35 cellular contexts compared by ENCODE assay signal in genomic region chr7:66315192-66315591, GRCh38.
DNase-seq lines count a peak whose midpoint lies in the region; ATAC-seq, FAIRE-seq and TF ChIP-seq lines count a peak whose summit lies in the region.
"Had no signal": no experiment of that assay in that cellular context is flagged by ENCODE, and none has a peak within 500 bp of the region (broad histone marks: within the 10 kb centered on the region; RNA-seq: fewer than 3 reads in every experiment).

No MANE protein-coding gene starts in this region.

- H3K36me3 ChIP-seq in endodermal cell (ENCODE audit: control insufficient read depth, insufficient read depth, low read length) (no peaks in the 10 kb centered on the region), HepG2 (replicated peaks in 1 of 2; ENCODE audit: control insufficient read depth in 1 of 2, insufficient read depth in 2 of 2, low read length in 2 of 2) (no peaks in the 10 kb centered on the region)
- H3K36me3 ChIP-seq: esophagus muscularis mucosa, heart right ventricle, ovary, suprapubic skin, upper lobe of left lung had no signal

- no peak overlapping the region for H3K4me2 ChIP-seq in HepG2 (ENCODE audit: low read depth, low read length)
- H3K4me2 ChIP-seq: A549 had no signal

- H3K9me3 ChIP-seq in endodermal cell (ENCODE audit: control insufficient read depth, low read length) (peaks cover 18% of the 10 kb centered on the region), HepG2 (ENCODE audit: low read length) (no peaks in the 10 kb centered on the region)
- H3K9me3 ChIP-seq: A549, esophagus muscularis mucosa, heart right ventricle, ovary, suprapubic skin, upper lobe of left lung had no signal

- no peak for TF ChIP-seq POLR2A in HepG2 (IDR thresholded peaks at IDR 0.05; ENCODE audit: insufficient read depth in 1 of 2, low read depth in 2 of 2, low read length in 2 of 2)

- H3K9ac ChIP-seq in endodermal cell (ENCODE audit: extremely low read depth, low read length, poor library complexity, severe bottlenecking) = no peak overlapping the region
- H3K9ac ChIP-seq in HepG2 (ENCODE audit: insufficient read depth, low read depth, low read length) = no peak overlapping the region

- H3K27me3 Mint-ChIP-seq in endodermal cell (ENCODE audit: insufficient read depth) = no peaks in the 10 kb centered on the region
- H3K27me3 Mint-ChIP-seq in nephron progenitor cell (ENCODE audit: low read depth, poor library complexity) = no peaks in the 10 kb centered on the region

- intact Hi-C loops in HepG2 (cut with micrococcal nuclease; ENCODE audit: unreplicated experiment) = no loop called here

- CTCF ChIA-PET in HepG2 (lab: Yijun Ruan, JAX; ENCODE audit: low intra/inter-chr PET ratio, low total read pairs) = no interaction called here

- H3K79me2 ChIP-seq in HepG2 (ENCODE audit: insufficient read depth, low read length) = no peaks in the 10 kb centered on the region

- in situ Hi-C loops in HepG2 (cut with HindIII; ENCODE audit: extremely low pct_ligation_motif_present, low pct_unique_long_range_greater_than_20kb) = no loop called here

- POLR2A ChIA-PET in HepG2 (lab: Yijun Ruan, JAX) = no interaction called here

- no peak overlapping the region for H3K4me3 ChIP-seq in endodermal cell (ENCODE audit: low read length)
- no peak overlapping the region for H3K4me3 ChIP-seq in HepG2 (replicated peaks in 1 of 3; ENCODE audit: insufficient read depth in 1 of 3, low read depth in 2 of 3, low read length in 3 of 3)
- H3K4me3 ChIP-seq: A549, esophagus muscularis mucosa, heart right ventricle, ovary, suprapubic skin, upper lobe of left lung had no signal

- TF ChIP-seq RAD21 in Ishikawa (IDR thresholded peaks at IDR 0.05; ENCODE audit: low read depth) = no peak
- TF ChIP-seq RAD21 in HepG2 (CRISPR knock-in tag; IDR thresholded peaks at IDR 0.05) = no peak

- no peak overlapping the region for H3K27ac ChIP-seq in endodermal cell (ENCODE audit: low read depth, low read length)
- peak overlapping the region; percentile 5 for H3K27ac ChIP-seq in HepG2 (ENCODE audit: extremely low read length, insufficient read depth, low read length)
- H3K27ac ChIP-seq: A549, esophagus muscularis mucosa, heart right ventricle, ovary, suprapubic skin, upper lobe of left lung had no signal

- peaks cover 5% of the 10 kb centered on the region for H3K9me3 Mint-ChIP-seq in endodermal cell
- peaks cover 4% of the 10 kb centered on the region for H3K9me3 Mint-ChIP-seq in nephron progenitor cell
- H3K9me3 Mint-ChIP-seq: activated T-cell treated with anti-CD3 and anti-CD28 coated beads, Interleukin-2, amount 50 U/mL, for 72 hours had no signal

- H3K27me3 ChIP-seq in endodermal cell (ENCODE audit: control insufficient read depth, insufficient read depth, low read length, poor library complexity, severe bottlenecking) (no peaks in the 10 kb centered on the region), HepG2 (ENCODE audit: control insufficient read depth in 1 of 2, insufficient read depth in 2 of 2, low read length in 2 of 2) (no peaks in the 10 kb centered on the region)
- H3K27me3 ChIP-seq: esophagus muscularis mucosa, heart right ventricle, ovary, suprapubic skin, upper lobe of left lung had no signal

- FAIRE-seq in HepG2 (lab: Jason Lieb, UNC) = no peak
- FAIRE-seq: A549, frontal cortex, small intestine, TTC549 had no signal

- H3K27ac Mint-ChIP-seq in endodermal cell (peak overlapping the region; percentile 14), nephron progenitor cell (no peak overlapping the region)
- H3K27ac Mint-ChIP-seq: activated T-cell treated with anti-CD3 and anti-CD28 coated beads, Interleukin-2, amount 50 U/mL, for 72 hours; T-helper 17 cell had no signal

- peaks cover 11% of the 10 kb centered on the region for H3K36me3 Mint-ChIP-seq in endodermal cell (ENCODE audit: low read depth)
- H3K36me3 Mint-ChIP-seq in nephron progenitor cell (ENCODE audit: low read depth) = no peaks in the 10 kb centered on the region

- ATAC-seq in HepG2 = peak; percentile 30; the same call in 2 of the 3 replicates
- ATAC-seq: activated T-cell treated with anti-CD3 and anti-CD28 coated beads, Interleukin-2, amount 50 U/mL, for 72 hours; heart right ventricle; left cardiac atrium; PC-3; Right ventricle myocardium inferior; T-helper 17 cell had no signal

- BruUV-seq in HepG2 (replicated peaks; lab: Mats Ljungman, UMichigan) = no TSS peak

- H3K4me1 Mint-ChIP-seq in endodermal cell (peaks cover 21% of the 10 kb centered on the region), nephron progenitor cell (peaks cover 8% of the 10 kb centered on the region)
- H3K4me1 Mint-ChIP-seq: T-helper 17 cell had no signal

- H3K4me1 ChIP-seq in endodermal cell (ENCODE audit: control insufficient read depth, insufficient read depth, low read length) (peaks cover 7% of the 10 kb centered on the region), HepG2 (ENCODE audit: insufficient read depth, low read length) (peaks cover 25% of the 10 kb centered on the region)
- H3K4me1 ChIP-seq: A549, suprapubic skin, upper lobe of left lung had no signal

- TF ChIP-seq EP300 in Ishikawa (IDR thresholded peaks at IDR 0.05; ENCODE audit: borderline replicate concordance) = no peak
- no peak for TF ChIP-seq EP300 in HepG2 (IDR thresholded peaks at IDR 0.05; ENCODE audit: low read depth in 2 of 2, low read length in 2 of 2)
- no peak for TF ChIP-seq EP300 in HepG2 (CRISPR knock-in tag; IDR thresholded peaks at IDR 0.05; ENCODE audit: borderline replicate concordance)

- no peaks in the 10 kb centered on the region for H4K20me1 ChIP-seq in HepG2 (ENCODE audit: insufficient read depth, low read length)

- no peak for TF ChIP-seq CTCF in endodermal cell (conservative IDR thresholded peaks at IDR 0.05)
- TF ChIP-seq CTCF in HepG2 (CRISPR knock-in tag; IDR thresholded peaks at IDR 0.05) = no peak
- TF ChIP-seq CTCF in nephron progenitor cell (IDR thresholded peaks at IDR 0.05) = no peak

- H3K4me3 Mint-ChIP-seq in endodermal cell (no peak overlapping the region), nephron progenitor cell (no peak overlapping the region)
- H3K4me3 Mint-ChIP-seq: activated T-cell treated with anti-CD3 and anti-CD28 coated beads, Interleukin-2, amount 50 U/mL, for 72 hours; neural crest cell; T-helper 17 cell had no signal

- 66 to 67% methylated on average over 3 to 4 of the region's 4 CpGs for WGBS in endodermal cell (ENCODE audit: insufficient coverage in 1 of 2, insufficient read length in 1 of 2), 2 experiments
- 69% methylated on average over 3 of the region's 4 CpGs for WGBS in HepG2 (ENCODE audit: low lambda C conversion rate)

- DNase-seq in EL (peak; percentile 25), endodermal cell (peak; percentile 64), HepG2 (ENCODE audit: low spot score) (no peak), nephron progenitor cell (no peak), mucosa of gallbladder (ENCODE audit: low spot score) (no peak), NCI-H82 treated with DMSO at 0.1 percent for 48 hours (lab: John Stamatoyannopoulos, UW; ENCODE audit: unreplicated experiment) (no peak), NCI-H69 (lab: John Stamatoyannopoulos, UW) (no peak)
- DNase-seq: activated CD4-positive, alpha-beta T cell treated with anti-CD3 and anti-CD28 coated beads, Interleukin-2, amount 50 U/mL, for 48 hours; activated naive CD4-positive, alpha-beta T cell; activated T-cell treated with anti-CD3 and anti-CD28 coated beads, Interleukin-2, amount 50 U/mL, for 72 hours; Calu3; central memory CD4-positive, alpha-beta T cell; dermis blood vessel endothelial cell; DMS79; GF-D8; heart right ventricle; left cardiac atrium; MV-4-11; NCI-H1694; NCI-H2171 treated with DMSO at 0.1 percent for 48 hours; NCI-H524; ovary; PC-3; small intestine; stimulated activated naive CD4-positive, alpha-beta T cell; T-helper 17 cell; upper lobe of left lung had no signal

- H2AFZ ChIP-seq in HepG2 (ENCODE audit: low read length) = no peak overlapping the region

TF ChIP-seq in Ishikawa, 13 proteins besides CTCF, POLR2A, EP300 and RAD21:
- TF ChIP-seq CREB1 (IDR thresholded peaks at IDR 0.05; ENCODE audit: low read depth) = no peak
- TF ChIP-seq CEBPB (IDR thresholded peaks at IDR 0.05) = 0 out of 2 replicates have a peak, but pooled peaks have one; percentile 22

TF ChIP-seq in HepG2, 621 proteins besides CTCF, POLR2A, EP300 and RAD21 (continues in another document):
- peak; percentile 69 for TF ChIP-seq CEBPG (CRISPR knock-in tag; IDR thresholded peaks at IDR 0.05)
- no peak for TF ChIP-seq THAP11 (CRISPR knock-in tag; IDR thresholded peaks at IDR 0.05)
- TF ChIP-seq ZBTB49 (CRISPR knock-in tag; IDR thresholded peaks at IDR 0.05; ENCODE audit: borderline replicate concordance) = no peak
- peak in 1 of 2 experiments; percentile 72; a peak in 2 of 4 replicates for TF ChIP-seq ATF4 (CRISPR knock-in tag; IDR thresholded peaks at IDR 0.05)
- TF ChIP-seq NKX3-1 (CRISPR knock-in tag; IDR thresholded peaks at IDR 0.05) = no peak

Comparison
In these comparisons a context has a peak if more than half of its experiments do, and no peak if none do; other contexts are left out.
1. DNase-seq: peak in EL (single experiment) and endodermal cell (single experiment); none in HepG2 (single experiment), nephron progenitor cell (single experiment), mucosa of gallbladder (single experiment), NCI-H82 treated with DMSO at 0.1 percent for 48 hours (single experiment) and NCI-H69 (single experiment).